1 cellular context compared by ENCODE assay signal in the genomic region with DNA sequence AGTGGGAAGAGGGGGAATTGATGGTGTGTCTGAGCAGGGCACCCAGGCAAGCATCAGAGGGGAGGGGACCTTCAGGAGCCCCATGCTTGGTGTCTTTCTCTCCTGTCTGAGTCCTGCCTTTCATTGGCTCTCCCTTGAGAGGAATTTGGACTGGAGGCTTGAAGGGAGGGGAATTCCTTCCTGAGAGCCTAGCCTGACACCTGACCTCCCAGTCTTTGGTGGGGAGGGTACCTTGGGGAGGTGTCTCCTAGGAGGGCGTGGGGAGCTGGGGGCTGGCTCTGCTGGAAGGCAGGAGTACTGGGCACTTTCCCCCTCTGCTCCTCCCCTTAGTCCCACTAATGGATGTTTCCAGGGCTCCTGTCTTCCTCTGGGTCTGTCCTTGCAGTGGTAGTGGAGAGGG.
TF ChIP-seq lines count a peak whose summit lies in the region.

No MANE protein-coding gene starts in this region.

TF ChIP-seq in H1, 55 proteins besides CTCF, POLR2A, EP300 and RAD21 (continued from another document):
- TF ChIP-seq KDM4A (IDR thresholded peaks at IDR 0.05; ENCODE audit: low read depth, low read length, severe bottlenecking) (no peak), ASH2L (IDR thresholded peaks at IDR 0.05; ENCODE audit: low read length) (no peak), NRF1 (IDR thresholded peaks at IDR 0.05; ENCODE audit: low read depth, low read length) (no peak), CHD7 (IDR thresholded peaks at IDR 0.05; ENCODE audit: insufficient replicate concordance, low read length) (no peak), MAFK (IDR thresholded peaks at IDR 0.05; ENCODE audit: low read depth, low read length) (no peak), TCF12 (IDR thresholded peaks at IDR 0.05; ENCODE audit: low read depth, low read length) (no peak), POLR2AphosphoS5 (IDR thresholded peaks at IDR 0.05; ENCODE audit: low read depth, low read length) (no peak), TAF1 (IDR thresholded peaks at IDR 0.05; ENCODE audit: low read depth, low read length) (no peak), FOSL1 (IDR thresholded peaks at IDR 0.05; ENCODE audit: insufficient read depth, low read depth, low read length) (no peak), RBBP5 (IDR thresholded peaks at IDR 0.05; ENCODE audit: borderline replicate concordance, low read depth, low read length) (no peak), CEBPB (IDR thresholded peaks at IDR 0.05; ENCODE audit: low read depth, low read length) (no peak), NANOG (IDR thresholded peaks at IDR 0.05; ENCODE audit: insufficient read depth, low read depth, low read length, poor library complexity, severe bottlenecking) (no peak), SAP30 (IDR thresholded peaks at IDR 0.05; ENCODE audit: insufficient read depth, insufficient replicate concordance, low read length) (no peak), KDM1A (IDR thresholded peaks at IDR 0.05; ENCODE audit: borderline replicate concordance, low read length) (no peak)
